Comparison of ENCODE assay signal across 8 cellular contexts in genomic region chr10:26486985-26487850, GRCh38. TPM values are rescaled to one million over a fixed set of nuclear protein-coding genes. Genes with fewer than 3 reads are reported as not detected.
DNase-seq lines count a peak whose midpoint lies in the region; ATAC-seq, FAIRE-seq and TF ChIP-seq lines count a peak whose summit lies in the region.

No MANE protein-coding gene starts in this region.

- peak; percentile 93 for ATAC-seq in GM19463 (IDR thresholded peaks at IDR 0.05; ENCODE audit: unreplicated experiment)
- peak; percentile 68 for ATAC-seq in HG03558 (IDR thresholded peaks at IDR 0.05; ENCODE audit: extremely low read depth, unreplicated experiment)

- no peaks in the 10 kb centered on the region for H3K9me3 ChIP-seq in esophagus muscularis mucosa
- H3K9me3 ChIP-seq in small intestine (ENCODE audit: control insufficient read depth, low read depth), result no peaks in the 10 kb centered on the region

- no peak for TF ChIP-seq EP300 in esophagus muscularis mucosa (IDR thresholded peaks at IDR 0.05)

- TF ChIP-seq CTCF in AG04449 (IDR thresholded peaks at IDR 0.05; ENCODE audit: insufficient read depth, low read length, missing control alignments), result no peak
- TF ChIP-seq CTCF in esophagus muscularis mucosa (IDR thresholded peaks at IDR 0.05), result no peak

- peaks cover 56% of the 10 kb centered on the region for H3K4me1 Mint-ChIP-seq in activated CD4-positive, alpha-beta memory T cell treated with anti-CD3 and anti-CD28 coated beads, Interleukin-2, amount 10 ng/mL, durations not matched to agents 7 days and 5 days

- DNase-seq in AG04449 (ENCODE audit: low read depth, low spot score) (peak; percentile 12), esophagus muscularis mucosa (ENCODE audit: extremely low spot score) (no peak), small intestine (peak; percentile 38), NCI-H2227 (lab: John Stamatoyannopoulos, UW; ENCODE audit: unreplicated experiment) (no peak), NCI-H1417 (lab: John Stamatoyannopoulos, UW) (no peak)
- DNase-seq in activated CD4-positive, alpha-beta memory T cell treated with anti-CD3 and anti-CD28 coated beads, Interleukin-2, amount 10 ng/mL, durations not matched to agents 7 days and 5 days, result peak; percentile 74

- H3K27ac ChIP-seq in esophagus muscularis mucosa (replicated peaks in 1 of 4) (peak overlapping the region; percentile 46 to 70 (median 62)), small intestine (ENCODE audit: low read depth in 1 of 2, low read length in 1 of 2) (peak overlapping the region; percentile 50 to 89)

- FAIRE-seq in small intestine (lab: Jason Lieb, UNC), result no peak

- POLR2A ChIA-PET in AG04449 (lab: Yijun Ruan, JAX), result no interaction called here
- POLR2A ChIA-PET in activated CD4-positive, alpha-beta memory T cell treated with anti-CD3 and anti-CD28 coated beads, Interleukin-2, amount 10 ng/mL, durations not matched to agents 7 days and 5 days (lab: Charles Lee), result interaction anchor here (0.6 to 2.9 kb wide), 9 partner anchors 12 to 152 kb away, joined by 3 to 12 read pairs (median 3); partner anchors contain the start of gene APBB1IP

- peak overlapping the region; percentile 94 for H3K27ac Mint-ChIP-seq in activated CD4-positive, alpha-beta memory T cell treated with anti-CD3 and anti-CD28 coated beads, Interleukin-2, amount 10 ng/mL, durations not matched to agents 7 days and 5 days

- 24% methylated on average over 11 of the region's 11 CpGs for WGBS in esophagus muscularis mucosa
- 23 to 25% (median 24%) methylated on average over 11 of the region's 11 CpGs for WGBS in small intestine, 3 donors

- no peaks in the 10 kb centered on the region for H3K27me3 Mint-ChIP-seq in activated CD4-positive, alpha-beta memory T cell treated with anti-CD3 and anti-CD28 coated beads, Interleukin-2, amount 10 ng/mL, durations not matched to agents 7 days and 5 days

- H3K9me3 Mint-ChIP-seq in activated CD4-positive, alpha-beta memory T cell treated with anti-CD3 and anti-CD28 coated beads, Interleukin-2, amount 10 ng/mL, durations not matched to agents 7 days and 5 days, result no peaks in the 10 kb centered on the region

- peak overlapping the region; percentile 64 for H3K4me3 Mint-ChIP-seq in activated CD4-positive, alpha-beta memory T cell treated with anti-CD3 and anti-CD28 coated beads, Interleukin-2, amount 10 ng/mL, durations not matched to agents 7 days and 5 days

- peaks cover 32% of the 10 kb centered on the region for H3K36me3 Mint-ChIP-seq in activated CD4-positive, alpha-beta memory T cell treated with anti-CD3 and anti-CD28 coated beads, Interleukin-2, amount 10 ng/mL, durations not matched to agents 7 days and 5 days (ENCODE audit: low read depth)

- CTCF ChIA-PET in AG04449 (lab: Yijun Ruan, JAX), result no interaction called here
- CTCF ChIA-PET in activated CD4-positive, alpha-beta memory T cell treated with anti-CD3 and anti-CD28 coated beads, Interleukin-2, amount 10 ng/mL, durations not matched to agents 7 days and 5 days (lab: Charles Lee), result interaction anchor here (0.8 kb wide), 1 partner anchor 13 kb away, joined by 3 read pairs; no protein-coding TSS in a partner anchor

- H3K36me3 ChIP-seq in esophagus muscularis mucosa (no peaks in the 10 kb centered on the region), small intestine (ENCODE audit: control insufficient read depth in 2 of 2, insufficient read depth in 2 of 2, low read length in 2 of 2) (no peaks in the 10 kb centered on the region)

- intact Hi-C loops in esophagus muscularis mucosa (cut with DNase I), result no loop called here

- TF ChIP-seq POLR2A in esophagus muscularis mucosa (IDR thresholded peaks at IDR 0.05; ENCODE audit: low read depth), result no peak

- H3K4me1 ChIP-seq in esophagus muscularis mucosa, result peaks cover 11 to 24% (median 18%) of the 10 kb centered on the region in 4 donors
- no peaks in the 10 kb centered on the region for H3K4me1 ChIP-seq in small intestine (ENCODE audit: control insufficient read depth in 2 of 2, insufficient read depth in 1 of 2, low read depth in 1 of 2, low read length in 1 of 2)

- H3K27me3 ChIP-seq in esophagus muscularis mucosa (no peaks in the 10 kb centered on the region), small intestine (ENCODE audit: control insufficient read depth in 2 of 2, insufficient read depth in 2 of 2, low read length in 2 of 2) (no peaks in the 10 kb centered on the region)

- no peak overlapping the region for H3K4me3 ChIP-seq in AG04449 (ENCODE audit: low read depth, low read length)
- H3K4me3 ChIP-seq in esophagus muscularis mucosa, result peak overlapping the region in 1 of 4 donors; percentile 4
- H3K4me3 ChIP-seq in small intestine (ENCODE audit: low read depth in 1 of 2, low read length in 2 of 2), result no peak overlapping the region

RNA-seq across cellular contexts. Expression of gene APBB1IP, which starts 49.1 kb away (rescaled TPM):
- 10 to 100 TPM; 80.9 to 82.2 TPM for total RNA-seq in activated CD4-positive, alpha-beta memory T cell treated with anti-CD3 and anti-CD28 coated beads, Interleukin-2, amount 10 ng/mL, durations not matched to agents 7 days and 5 days
- total RNA-seq in esophagus muscularis mucosa, result 1 to 10 TPM; 2.6 to 6.2 (median 5.1) TPM
- 1 to 10 TPM; 1.1 to 4.6 (median 2.8) TPM for polyA plus RNA-seq in small intestine

Comparison
In these comparisons a context has a peak if more than half of its experiments do, and no peak if none do; other contexts are left out.
1. DNase-seq: peak in AG04449 (single experiment), activated CD4-positive, alpha-beta memory T cell treated with anti-CD3 and anti-CD28 coated beads, Interleukin-2, amount 10 ng/mL, durations not matched to agents 7 days and 5 days (single experiment) and small intestine (single experiment); none in esophagus muscularis mucosa (single experiment), NCI-H2227 (single experiment) and NCI-H1417 (0 of 3).
2. RNA of gene APBB1IP, which starts 49.1 kb away (total RNA-seq): 80.9 to 82.2 TPM in activated CD4-positive, alpha-beta memory T cell treated with anti-CD3 and anti-CD28 coated beads, Interleukin-2, amount 10 ng/mL, durations not matched to agents 7 days and 5 days; 2.6 to 6.2 TPM in esophagus muscularis mucosa; every median in the first group is over 10 times any median in the second.